15 cellular contexts compared by ENCODE assay signal in genomic region chr17:47935961-47936360, GRCh38. TPM values are rescaled to one million over a fixed set of nuclear protein-coding genes. Genes with fewer than 3 reads are reported as not detected.
DNase-seq lines count a peak whose midpoint lies in the region; ATAC-seq, FAIRE-seq and TF ChIP-seq lines count a peak whose summit lies in the region.
"Had no signal": no experiment of that assay in that cellular context is flagged by ENCODE, and none has a peak within 500 bp of the region (broad histone marks: within the 10 kb centered on the region; RNA-seq: fewer than 3 reads in every experiment).

No MANE protein-coding gene starts in this region.

- TF ChIP-seq POLR2A in A549 (IDR thresholded peaks at IDR 0.05; ENCODE audit: low read length) (no peak), HCT116 (IDR thresholded peaks at IDR 0.05; ENCODE audit: borderline replicate concordance, extremely low read depth, insufficient read depth, insufficient read length) (no peak), esophagus squamous epithelium (IDR thresholded peaks at IDR 0.05) (no peak), GM12891 (IDR thresholded peaks at IDR 0.05; ENCODE audit: low read depth, low read length) (no peak), gastroesophageal sphincter (IDR thresholded peaks at IDR 0.05) (no peak)

- intact Hi-C loops in HCT116 (cut with micrococcal nuclease) = no loop called here
- intact Hi-C loops in esophagus squamous epithelium (cut with DNase I) = no loop called here

- CTCF ChIA-PET in A549 (lab: Yijun Ruan, JAX) (interaction anchor here (0.8 to 21.7 kb wide), 10 partner anchors 10 to 89 kb away, joined by 3 to 320 read pairs (median 3); partner anchors contain the start of genes CDK5RAP3 and PNPO), HCT116 (lab: Charles Lee) (interaction anchor here (4.6 kb wide), 1 partner anchor 11 kb away, joined by 41 read pairs; no protein-coding TSS in a partner anchor)

- peak; percentile 74 to 82 for ATAC-seq in A549
- peak; percentile 88 for ATAC-seq in HCT116
- no peak for ATAC-seq in gastroesophageal sphincter

- no peak for FAIRE-seq in A549 (lab: Jason Lieb, UNC)
- no peak for FAIRE-seq in GM12891 (lab: Jason Lieb, UNC)
- FAIRE-seq: endometrium, islet of Langerhans had no signal

- TF ChIP-seq RAD21 in A549 (conservative IDR thresholded peaks at IDR 0.05 in 1 of 2, IDR thresholded peaks at IDR 0.05 in 1 of 2) = no peak
- no peak for TF ChIP-seq RAD21 in HCT116 (IDR thresholded peaks at IDR 0.05; ENCODE audit: low read depth)

- no peak overlapping the region for H3K4me3 ChIP-seq in A549
- H3K4me3 ChIP-seq in HCT116 (replicated peaks in 1 of 2; ENCODE audit: low read depth in 1 of 2, low read length in 2 of 2) = peak overlapping the region in 1 of 2 experiments; percentile 36; a peak in 3 of 4 replicates
- no peak overlapping the region for H3K4me3 ChIP-seq in fibroblast of pulmonary artery (replicated peaks; ENCODE audit: low read depth, low read length)
- no peak overlapping the region for H3K4me3 ChIP-seq in esophagus squamous epithelium
- H3K4me3 ChIP-seq in gastroesophageal sphincter = no peak overlapping the region
- H3K4me3 ChIP-seq: adrenal gland, stomach had no signal

- TF ChIP-seq EP300 in A549 (IDR thresholded peaks at IDR 0.05) (no peak), gastroesophageal sphincter (IDR thresholded peaks at IDR 0.05) (no peak)

- no peak for TF ChIP-seq CTCF in A549 (IDR thresholded peaks at IDR 0.05)
- no peak for TF ChIP-seq CTCF in HCT116 (IDR thresholded peaks at IDR 0.05 in 2 of 3, conservative IDR thresholded peaks at IDR 0.05 in 1 of 3; ENCODE audit: borderline replicate concordance in 1 of 3, insufficient read depth in 1 of 3, low read depth in 2 of 3, low read length in 2 of 3)
- TF ChIP-seq CTCF in fibroblast of pulmonary artery (IDR thresholded peaks at IDR 0.05; ENCODE audit: low read length, missing control alignments) = no peak
- TF ChIP-seq CTCF in esophagus squamous epithelium (IDR thresholded peaks at IDR 0.05) = no peak
- no peak for TF ChIP-seq CTCF in gastroesophageal sphincter (IDR thresholded peaks at IDR 0.05)

- RAD21 ChIA-PET in HCT116 (lab: Charles Lee; ENCODE audit: low non-redundant PET in 1 of 2, low total read pairs in 2 of 2, uncharacterized antibody in 2 of 2, unreplicated experiment in 2 of 2) = no interaction called here

- H3K27ac ChIP-seq in A549 = peak overlapping the region; percentile 37 to 72; a peak in 5 of 6 replicates
- peak overlapping the region; percentile 61 for H3K27ac ChIP-seq in HCT116 (ENCODE audit: low read depth, low read length)
- no peak overlapping the region for H3K27ac ChIP-seq in esophagus squamous epithelium
- no peak overlapping the region for H3K27ac ChIP-seq in gastroesophageal sphincter
- H3K27ac ChIP-seq: adrenal gland, stomach had no signal

- POLR2A ChIA-PET in A549 (lab: Yijun Ruan, JAX) (interaction anchor here (0.6 to 1.7 kb wide), 2 partner anchors 30 to 40 kb away, joined by 3 to 5 read pairs; partner anchors contain the start of gene SP2), HCT116 (lab: Charles Lee) (interaction anchor here (1.0 to 2.0 kb wide), 2 partner anchors 24 to 40 kb away, joined by 3 to 8 read pairs; partner anchors contain the start of gene SP2)

- no TSS peak for BruUV-seq in HCT116 (replicated peaks; lab: Mats Ljungman, UMichigan)

- peak overlapping the region; percentile 42 for H3K9ac ChIP-seq in HCT116 (ENCODE audit: low read length)

- WGBS in A549 (ENCODE audit: missing lambda C conversion rate) = 37% methylated on average over 5 of the region's 5 CpGs
- WGBS in esophagus squamous epithelium, 2 donors = 39 to 51% methylated on average over 5 of the region's 5 CpGs
- WGBS in gastroesophageal sphincter (ENCODE audit: low coverage in 1 of 2), 2 donors = 60% methylated on average over 4 of the region's 5 CpGs; no CpG with 5 or more reads in 1 of the 2 donors

- H3K79me2 ChIP-seq in HCT116 (ENCODE audit: insufficient read depth, low read length) = 0 out of 2 replicates have a peak, but pooled peaks cover 3% of the 10 kb centered on the region

- H3K9me3 ChIP-seq in A549 (no peaks in the 10 kb centered on the region), HCT116 (ENCODE audit: control insufficient read depth in 1 of 2, insufficient read depth in 1 of 2, low read depth in 1 of 2, low read length in 2 of 2) (no peaks in the 10 kb centered on the region), esophagus squamous epithelium (no peaks in the 10 kb centered on the region), gastroesophageal sphincter (no peaks in the 10 kb centered on the region)
- H3K9me3 ChIP-seq: adrenal gland, stomach had no signal

- H3K9me2 ChIP-seq in HCT116 (ENCODE audit: insufficient read depth) = no peaks in the 10 kb centered on the region

- no peak overlapping the region for H2AFZ ChIP-seq in HCT116 (ENCODE audit: low read depth, low read length, poor library complexity, severe bottlenecking)

- H3K4me2 ChIP-seq in A549 (peak overlapping the region; percentile 39), HCT116 (ENCODE audit: low read length) (peak overlapping the region; percentile 63)

- H3K27me3 ChIP-seq in HCT116 (ENCODE audit: insufficient read depth, low read length) (no peaks in the 10 kb centered on the region), esophagus squamous epithelium (no peaks in the 10 kb centered on the region), gastroesophageal sphincter (no peaks in the 10 kb centered on the region)
- H3K27me3 ChIP-seq: adrenal gland, BE2C, stomach had no signal

- H3K4me1 ChIP-seq in A549 = peaks cover 29% of the 10 kb centered on the region
- peaks cover 41 to 69% of the 10 kb centered on the region in 2 experiments for H3K4me1 ChIP-seq in HCT116 (ENCODE audit: control insufficient read depth in 1 of 2, insufficient read depth in 2 of 2, low read length in 2 of 2)
- H3K4me1 ChIP-seq in esophagus squamous epithelium = peaks cover 5 to 10% (median 9%) of the 10 kb centered on the region in 3 donors
- peaks cover 0 to 10% (median 4%) of the 10 kb centered on the region in 3 donors for H3K4me1 ChIP-seq in gastroesophageal sphincter
- H3K4me1 ChIP-seq: BE2C had no signal

- no peaks in the 10 kb centered on the region for H4K20me1 ChIP-seq in HCT116 (ENCODE audit: insufficient read depth)

- peak; percentile 75 to 81 for DNase-seq in A549 (ENCODE audit: low read depth in 1 of 2, low spot score in 1 of 2)
- DNase-seq in HCT116 (ENCODE audit: low read depth, low spot score) = peak; percentile 92
- DNase-seq in SW480 (ENCODE audit: low spot score) = peak; percentile 84
- DNase-seq in fibroblast of pulmonary artery (ENCODE audit: low read depth) = peak; percentile 67
- DNase-seq in esophagus squamous epithelium (lab: John Stamatoyannopoulos, UW) = no peak
- DNase-seq in GM12891 (ENCODE audit: insufficient read length, low spot score) = no peak
- DNase-seq in NCI-H1436 (lab: John Stamatoyannopoulos, UW) = no peak
- DNase-seq: adrenal gland; BE2C; stimulated activated CD4-positive, alpha-beta T cell treated with anti-CD3 and anti-CD28 coated beads, Interleukin-4, amount 100 ng/mL, for 1 hour; stomach; T-helper 1 cell had no signal

- H3K36me3 ChIP-seq in HCT116 (ENCODE audit: control insufficient read depth in 1 of 2, insufficient read depth in 2 of 2, low read length in 2 of 2) = no peaks in the 10 kb centered on the region
- no peaks in the 10 kb centered on the region for H3K36me3 ChIP-seq in esophagus squamous epithelium
- H3K36me3 ChIP-seq in gastroesophageal sphincter = no peaks in the 10 kb centered on the region
- H3K36me3 ChIP-seq: adrenal gland, BE2C had no signal

RNA-seq across cellular contexts. Expression of gene PNPO, which starts 5.4 kb away (rescaled TPM):
- polyA plus RNA-seq in A549 (2011; rRNA removed) (40.8 and 43.4 TPM in 2 replicates), A549 (2017; fragmentation: RNase III; extraction: RNeasy Plus Mini Kit Qiagen cat#74134 plus additional on column Dnase treatment) (28.7 to 29.8 TPM (median 29.5 TPM) in 3 replicates)
- polyA plus RNA-seq in A549 (2012; cell fraction: cytosol; rRNA removed) = 23.8 and 27.6 TPM in 2 replicates
- 14.3 and 18.6 TPM in 2 replicates for polyA plus RNA-seq in A549 (2012; cell fraction: nucleus; rRNA removed)
- polyA minus RNA-seq in A549 (2011; rRNA and poly(A)+ RNA removed) = 80.8 and 86.2 TPM in 2 replicates
- total RNA-seq in HCT116 (2021; ENCODE audit: unreplicated experiment) (74.9 TPM), esophagus squamous epithelium (10 to 100 TPM; 25.6 to 38.6 (median 34.2) TPM), gastroesophageal sphincter (10 to 100 TPM; 20.3 to 43.9 (median 21.9) TPM)
- polyA plus RNA-seq in HCT116 (2012) = 34.5 and 36.3 TPM in 2 replicates
- 14.5 TPM for polyA plus RNA-seq in GM12891 (2012; ENCODE audit: low read depth, missing spikeins)

RNA-seq across cellular contexts. Expression of gene PRR15L, which starts 21.7 kb away (rescaled TPM):
- polyA plus RNA-seq in A549 (2011; rRNA removed) (2.2 and 3.7 TPM in 2 replicates), A549 (2017; fragmentation: RNase III; extraction: RNeasy Plus Mini Kit Qiagen cat#74134 plus additional on column Dnase treatment) (0.88 to 1.6 TPM (median 1.1 TPM) in 3 replicates)
- 0.25 and 0.36 TPM in 2 replicates for polyA plus RNA-seq in A549 (2012; cell fraction: cytosol; rRNA removed)
- polyA plus RNA-seq in A549 (2012; cell fraction: nucleus; rRNA removed) = 0.26 and 0.31 TPM in 2 replicates
- 2.3 and 3.1 TPM in 2 replicates for polyA minus RNA-seq in A549 (2011; rRNA and poly(A)+ RNA removed)
- total RNA-seq in HCT116 (2021; ENCODE audit: unreplicated experiment) (0.34 TPM), esophagus squamous epithelium (10 to 100 TPM in 1 of 4 donors, 1 to 10 TPM in 3; 3.3 to 12.5 (median 7.1) TPM), gastroesophageal sphincter (1 to 10 TPM in 1 of 4 donors, under 1 TPM in 1, not detected in 2; 0.19 to 3.5 TPM)
- 0.84 and 0.99 TPM in 2 replicates for polyA plus RNA-seq in HCT116 (2012)
- 0.08 TPM for polyA plus RNA-seq in GM12891 (2012; ENCODE audit: low read depth, missing spikeins)

RNA-seq across cellular contexts. Expression of gene CDK5RAP3, which starts 35.0 kb away (rescaled TPM):
- polyA plus RNA-seq in A549 (2011; rRNA removed) = 124 and 179 TPM in 2 replicates
- 114 and 128 TPM in 2 replicates for polyA plus RNA-seq in A549 (2012; cell fraction: cytosol; rRNA removed)
- polyA plus RNA-seq in A549 (2012; cell fraction: nucleus; rRNA removed) = 796 and 944 TPM in 2 replicates
- 135 to 165 TPM (median 164 TPM) in 3 replicates for polyA plus RNA-seq in A549 (2017; fragmentation: RNase III; extraction: RNeasy Plus Mini Kit Qiagen cat#74134 plus additional on column Dnase treatment)
- polyA minus RNA-seq in A549 (2011; rRNA and poly(A)+ RNA removed) = 99.5 and 169 TPM in 2 replicates
- 255 TPM for total RNA-seq in HCT116 (2021; ENCODE audit: unreplicated experiment)
- polyA plus RNA-seq in HCT116 (2012) = 315 and 319 TPM in 2 replicates
- total RNA-seq in esophagus squamous epithelium = 100 to 1,000 TPM in 1 of 4 donors, 10 to 100 TPM in 3; 60.1 to 141 (median 66.0) TPM
- polyA plus RNA-seq in GM12891 (2012; ENCODE audit: low read depth, missing spikeins) = 165 TPM
- 10 to 100 TPM; 43.8 to 98.8 (median 63.8) TPM for total RNA-seq in gastroesophageal sphincter

RNA-seq across cellular contexts. Expression of gene SP2, which starts 39.9 kb away (rescaled TPM):
- polyA plus RNA-seq in A549 (2011; rRNA removed) (6.2 and 8.0 TPM in 2 replicates), A549 (2017; fragmentation: RNase III; extraction: RNeasy Plus Mini Kit Qiagen cat#74134 plus additional on column Dnase treatment) (10.5 to 13.4 TPM (median 11.6 TPM) in 3 replicates)
- 13.9 and 19.3 TPM in 2 replicates for polyA plus RNA-seq in A549 (2012; cell fraction: cytosol; rRNA removed)
- 16.8 and 18.2 TPM in 2 replicates for polyA plus RNA-seq in A549 (2012; cell fraction: nucleus; rRNA removed)
- 4.5 and 6.0 TPM in 2 replicates for polyA minus RNA-seq in A549 (2011; rRNA and poly(A)+ RNA removed)
- total RNA-seq in HCT116 (2021; ENCODE audit: unreplicated experiment) (22.2 TPM), esophagus squamous epithelium (1 to 10 TPM; 4.0 to 9.9 (median 9.2) TPM), gastroesophageal sphincter (10 to 100 TPM in 2 of 4 donors, 1 to 10 TPM in 2; 3.4 to 16.2 (median 10.0) TPM)
- polyA plus RNA-seq in HCT116 (2012) = 26.8 and 27.2 TPM in 2 replicates
- 9.9 TPM for polyA plus RNA-seq in GM12891 (2012; ENCODE audit: low read depth, missing spikeins)

Comparison
In these comparisons a context has a peak if more than half of its experiments do, and no peak if none do; other contexts are left out.
1. DNase-seq: peak in A549 (2 of 2), HCT116 (single experiment), SW480 (single experiment) and fibroblast of pulmonary artery (single experiment); none in esophagus squamous epithelium (single experiment), GM12891 (single experiment) and NCI-H1436 (single experiment).
2. H3K27ac ChIP-seq: peak in A549 (2 of 2) and HCT116 (single experiment); none in esophagus squamous epithelium (0 of 4) and gastroesophageal sphincter (0 of 4).
3. Of the 6 proteins assayed by ChIP-seq in both A549 and HCT116: peak only in A549: none; only in HCT116: none; in both: MAX; in neither: 5.